12 cellular contexts compared by ENCODE assay signal in genomic region chrX:153642655-153643430, GRCh38. TPM values are rescaled to one million over a fixed set of nuclear protein-coding genes. Genes with fewer than 3 reads are reported as not detected.
DNase-seq lines count a peak whose midpoint lies in the region; ATAC-seq, FAIRE-seq and TF ChIP-seq lines count a peak whose summit lies in the region.
"Had no signal": no experiment of that assay in that cellular context is flagged by ENCODE, and none has a peak within 500 bp of the region (broad histone marks: within the 10 kb centered on the region; RNA-seq: fewer than 3 reads in every experiment).

No MANE protein-coding gene starts in this region.

- no peaks in the 10 kb centered on the region for H3K36me3 Mint-ChIP-seq in stimulated activated naive CD8-positive, alpha-beta T cell treated with anti-CD3 and anti-CD28 coated beads, Interleukin-15, Interleukin-2, amounts not matched to agents 100 ng/mL and 50 ng/mL, for 24 hours (ENCODE audit: low read depth)
- H3K36me3 Mint-ChIP-seq: activated naive CD4-positive, alpha-beta T cell treated with anti-CD3 and anti-CD28 coated beads, Interleukin-2, amount 50 U/mL, for 72 hours had no signal

- H3K4me3 ChIP-seq in RWPE2 (ENCODE audit: severe bottlenecking), result no peak overlapping the region
- H3K4me3 ChIP-seq in kidney (ENCODE audit: low read length in 2 of 2), result peak overlapping the region in 1 of 2 donors; percentile 37
- no peak overlapping the region for H3K4me3 ChIP-seq in aorta (ENCODE audit: low read length in 2 of 2)

- H3K27me3 ChIP-seq in RWPE2 (ENCODE audit: insufficient read depth, poor library complexity, severe bottlenecking) (peaks cover 18% of the 10 kb centered on the region), aorta (ENCODE audit: control insufficient read depth in 1 of 2, insufficient read depth in 2 of 2, low read length in 1 of 2) (no peaks in the 10 kb centered on the region)

- FAIRE-seq in kidney (lab: Jason Lieb, UNC), result no peak

- TF ChIP-seq CTCF in RWPE2 (IDR thresholded peaks at IDR 0.05; ENCODE audit: poor library complexity, severe bottlenecking) (no peak), kidney (IDR thresholded peaks at IDR 0.05; ENCODE audit: borderline replicate concordance, extremely low read depth, insufficient read depth) (no peak)

- intact Hi-C loops in kidney (cut with DNase I), result no loop called here
- intact Hi-C loops in aorta (cut with DNase I), result no loop called here
- intact Hi-C loops in posterior vena cava (cut with DNase I), result no loop called here

- peaks cover 9% of the 10 kb centered on the region for H3K4me1 Mint-ChIP-seq in stimulated activated naive CD8-positive, alpha-beta T cell treated with anti-CD3 and anti-CD28 coated beads, Interleukin-15, Interleukin-2, amounts not matched to agents 100 ng/mL and 50 ng/mL, for 24 hours (ENCODE audit: low read depth)

- H3K27me3 Mint-ChIP-seq in stimulated activated naive CD8-positive, alpha-beta T cell treated with anti-CD3 and anti-CD28 coated beads, Interleukin-15, Interleukin-2, amounts not matched to agents 100 ng/mL and 50 ng/mL, for 24 hours, result peaks cover 29% of the 10 kb centered on the region

- H3K27ac Mint-ChIP-seq in stimulated activated naive CD8-positive, alpha-beta T cell treated with anti-CD3 and anti-CD28 coated beads, Interleukin-15, Interleukin-2, amounts not matched to agents 100 ng/mL and 50 ng/mL, for 24 hours, result no peak overlapping the region
- H3K27ac Mint-ChIP-seq: activated naive CD4-positive, alpha-beta T cell treated with anti-CD3 and anti-CD28 coated beads, Interleukin-2, amount 50 U/mL, for 72 hours had no signal

- H3K9me3 ChIP-seq in RWPE2 (ENCODE audit: severe bottlenecking), result no peaks in the 10 kb centered on the region
- no peaks in the 10 kb centered on the region for H3K9me3 ChIP-seq in kidney (ENCODE audit: control insufficient read depth in 1 of 2, low read length in 2 of 2)
- H3K9me3 ChIP-seq in aorta (ENCODE audit: control insufficient read depth, low read length), result no peaks in the 10 kb centered on the region

- H3K4me1 ChIP-seq in RWPE2 (ENCODE audit: insufficient read depth, poor library complexity, severe bottlenecking), result peaks cover 5% of the 10 kb centered on the region
- H3K4me1 ChIP-seq in kidney (ENCODE audit: control insufficient read depth in 1 of 2, insufficient read depth in 1 of 2, low read depth in 1 of 2, low read length in 2 of 2), result peaks cover 0 to 8% of the 10 kb centered on the region in 2 donors
- no peaks in the 10 kb centered on the region for H3K4me1 ChIP-seq in aorta (ENCODE audit: control insufficient read depth in 1 of 2, insufficient read depth in 2 of 2, low read length in 2 of 2)

- DNase-seq in stimulated activated naive CD8-positive, alpha-beta T cell treated with anti-CD3 and anti-CD28 coated beads, Interleukin-15, Interleukin-2, amounts not matched to agents 100 U/mL and 50 U/mL, for 24 hours, result no peak
- DNase-seq in RWPE2 (ENCODE audit: low spot score), result peak; percentile 23
- no peak for DNase-seq in kidney
- DNase-seq in aorta, result peak; percentile 38 to 61
- DNase-seq in posterior vena cava (ENCODE audit: low spot score), result no peak
- DNase-seq in NCI-H1092 treated with DMSO at 0.1 percent for 48 hours (lab: John Stamatoyannopoulos, UW), result no peak
- DNase-seq in medulla oblongata (ENCODE audit: extremely low spot score), result no peak
- DNase-seq: OCI-M1 had no signal

- no peak overlapping the region for H3K9ac ChIP-seq in kidney (ENCODE audit: low read length in 2 of 2)

- peak overlapping the region; percentile 10 for H3K4me3 Mint-ChIP-seq in stimulated activated naive CD8-positive, alpha-beta T cell treated with anti-CD3 and anti-CD28 coated beads, Interleukin-15, Interleukin-2, amounts not matched to agents 100 ng/mL and 50 ng/mL, for 24 hours

- H3K27ac ChIP-seq in RWPE2 (ENCODE audit: poor library complexity, severe bottlenecking) (no peak overlapping the region), kidney (ENCODE audit: low read depth in 2 of 2, low read length in 2 of 2) (peak overlapping the region; percentile 22 to 53), aorta (ENCODE audit: low read depth in 1 of 2, low read length in 2 of 2) (no peak overlapping the region)
- H3K27ac ChIP-seq: HL-60 had no signal

- no peaks in the 10 kb centered on the region for H3K9me3 Mint-ChIP-seq in stimulated activated naive CD8-positive, alpha-beta T cell treated with anti-CD3 and anti-CD28 coated beads, Interleukin-15, Interleukin-2, amounts not matched to agents 100 ng/mL and 50 ng/mL, for 24 hours
- H3K9me3 Mint-ChIP-seq: activated naive CD4-positive, alpha-beta T cell treated with anti-CD3 and anti-CD28 coated beads, Interleukin-2, amount 50 U/mL, for 72 hours had no signal

- no peaks in the 10 kb centered on the region for H3K36me3 ChIP-seq in RWPE2 (ENCODE audit: low read depth)
- H3K36me3 ChIP-seq in kidney (ENCODE audit: control insufficient read depth in 1 of 2, insufficient read depth in 2 of 2, low read length in 2 of 2), result no peaks in the 10 kb centered on the region
- no peaks in the 10 kb centered on the region for H3K36me3 ChIP-seq in aorta (ENCODE audit: control insufficient read depth in 1 of 2, insufficient read depth in 2 of 2, low read length in 1 of 2)

- WGBS in aorta, 2 donors, result 2 to 38% methylated on average over 37 to 48 of the region's 48 CpGs

- no peak for ATAC-seq in stimulated activated naive CD8-positive, alpha-beta T cell treated with anti-CD3 and anti-CD28 coated beads, Interleukin-15, Interleukin-2, amounts not matched to agents 100 U/mL and 50 U/mL, for 24 hours
- no peak for ATAC-seq in RWPE2 (ENCODE audit: low read depth)
- ATAC-seq in aorta (ENCODE audit: low FRiP score), result no peak
- ATAC-seq: activated naive CD4-positive, alpha-beta T cell treated with anti-CD3 and anti-CD28 coated beads, Interleukin-2, amount 50 U/mL, for 72 hours had no signal

RNA-seq across cellular contexts. Expression of gene DUSP9, which starts 4.2 kb away (rescaled TPM):
- total RNA-seq in kidney (4.7 TPM), aorta (not detected), posterior vena cava (not detected)
- polyA plus RNA-seq in kidney (ENCODE audit: insufficient read depth, low read depth, low replicate concordance) (81.4 TPM), aorta (not detected)

RNA-seq across cellular contexts. Expression of gene PNCK, which starts 30.8 kb away (rescaled TPM):
- total RNA-seq in kidney (1.5 TPM), aorta (1 to 10 TPM; 4.3 to 4.9 TPM), posterior vena cava (10 to 100 TPM; 41.1 to 58.9 TPM)
- polyA plus RNA-seq in kidney (ENCODE audit: insufficient read depth, low read depth, low replicate concordance) (5.5 TPM), aorta (1 to 10 TPM in 1 of 2 donors, not detected in 1; 3.0 TPM)
- total RNA-seq: dermis microvascular lymphatic vessel endothelial cell had no signal

RNA-seq across cellular contexts. Expression of gene CCNQ, which starts 43.9 kb away (rescaled TPM):
- 14.6 TPM for total RNA-seq in kidney
- 35.4 TPM for polyA plus RNA-seq in kidney (ENCODE audit: insufficient read depth, low read depth, low replicate concordance)
- total RNA-seq in aorta, result 10 to 100 TPM; 13.5 to 13.6 TPM
- polyA plus RNA-seq in aorta, result 10 to 100 TPM; 28.8 to 40.3 TPM
- total RNA-seq in posterior vena cava, result 10 to 100 TPM; 15.8 to 21.7 TPM

RNA-seq across cellular contexts. Expression of gene SLC6A8, which starts 44.9 kb away (rescaled TPM):
- total RNA-seq in kidney (110 TPM), aorta (10 to 100 TPM; 16.2 to 26.7 TPM), posterior vena cava (10 to 100 TPM; 33.5 to 42.3 TPM)
- polyA plus RNA-seq in kidney (ENCODE audit: insufficient read depth, low read depth, low replicate concordance) (79.7 TPM), aorta (10 to 100 TPM; 13.9 to 14.7 TPM)

Comparison
In these comparisons a context has a peak if more than half of its experiments do, and no peak if none do; other contexts are left out.
1. DNase-seq: peak in RWPE2 (single experiment) and aorta (2 of 2); none in stimulated activated naive CD8-positive, alpha-beta T cell treated with anti-CD3 and anti-CD28 coated beads, Interleukin-15, Interleukin-2, amounts not matched to agents 100 U/mL and 50 U/mL, for 24 hours (single experiment), kidney (single experiment), posterior vena cava (single experiment), NCI-H1092 treated with DMSO at 0.1 percent for 48 hours (single experiment) and medulla oblongata (single experiment).
2. H3K27ac ChIP-seq: peak in kidney (2 of 2); none in RWPE2 (single experiment) and aorta (0 of 2).
3. RNA of gene PNCK, which starts 30.8 kb away (total RNA-seq): 41.1 to 58.9 TPM in posterior vena cava; 4.3 to 4.9 TPM in aorta and 1.5 TPM in kidney (single experiment); every median in the first group is over 4 times any median in the second.